9 cellular contexts compared by ENCODE assay signal in the genomic region with DNA sequence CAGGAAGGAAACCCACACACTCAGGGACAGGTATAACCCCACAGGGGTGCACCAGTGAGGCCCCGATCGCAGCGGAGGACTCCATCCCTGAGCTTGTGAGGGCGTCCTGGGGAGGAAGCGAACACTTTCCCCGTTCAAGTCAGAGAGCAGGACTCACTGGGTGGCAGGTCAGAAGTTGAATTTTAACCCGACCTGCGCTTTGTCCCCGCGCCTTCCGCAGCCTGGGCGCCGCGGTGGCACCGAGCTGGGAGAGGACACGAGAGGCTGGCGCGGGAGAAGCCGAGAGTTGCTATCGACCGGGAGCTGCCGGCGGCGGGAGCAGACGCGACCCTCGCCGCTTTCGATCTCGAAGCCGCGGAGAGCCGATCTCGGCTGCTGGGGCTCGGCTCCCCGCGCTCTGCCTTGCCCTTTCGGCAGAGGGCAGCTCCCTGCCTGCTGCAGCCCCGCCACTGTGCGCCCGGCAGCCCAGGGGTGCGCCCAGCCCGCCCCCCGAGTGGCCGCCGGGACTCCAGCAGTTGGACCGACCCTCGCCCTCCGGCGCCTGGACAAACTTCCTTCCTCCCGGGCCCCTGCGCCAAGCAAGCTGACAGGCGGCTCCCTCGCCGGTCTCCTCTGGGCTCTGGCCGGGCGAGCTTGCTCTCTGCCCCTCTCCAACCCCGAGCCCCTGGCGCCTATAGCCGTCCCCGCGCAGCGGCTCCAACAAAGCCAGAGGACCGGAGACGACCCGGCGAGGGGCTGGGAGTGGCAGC. TPM values are rescaled to one million over a fixed set of nuclear protein-coding genes. Genes with fewer than 3 reads are reported as not detected.
DNase-seq lines count a peak whose midpoint lies in the region; ATAC-seq and TF ChIP-seq lines count a peak whose summit lies in the region.
"Had no signal": no experiment of that assay in that cellular context is flagged by ENCODE, and none has a peak within 500 bp of the region (broad histone marks: within the 10 kb centered on the region; RNA-seq: fewer than 3 reads in every experiment).

No MANE protein-coding gene starts in this region.

- H3K4me1 Mint-ChIP-seq in nephron progenitor cell (peaks cover 48% of the 10 kb centered on the region), immature natural killer cell (no peaks in the 10 kb centered on the region)

- H3K27me3 Mint-ChIP-seq in nephron progenitor cell (ENCODE audit: low read depth, poor library complexity) (peaks cover 9% of the 10 kb centered on the region), immature natural killer cell (ENCODE audit: low read depth in 3 of 3) (peaks cover 0 to 7% (median 0%) of the 10 kb centered on the region in 3 donors)

- H3K36me3 Mint-ChIP-seq in nephron progenitor cell (ENCODE audit: low read depth) (no peaks in the 10 kb centered on the region), immature natural killer cell (peaks cover 0 to 5% (median 0%) of the 10 kb centered on the region in 3 donors)

- peak; percentile 76 for DNase-seq in ELF-1 (ENCODE audit: low read depth, low spot score)
- DNase-seq in SW480 (ENCODE audit: low spot score) = peak; percentile 58
- DNase-seq in foreskin keratinocyte = peak in 1 of 2 donors; percentile 29
- peak; percentile 65 for DNase-seq in nephron progenitor cell
- no peak for DNase-seq in activated effector memory CD4-positive, alpha-beta T cell treated with anti-CD3 and anti-CD28 coated beads, Interleukin-2, amount 50 U/mL, for 16 hours
- no peak for DNase-seq in immature natural killer cell

- ATAC-seq in GM19455 (IDR thresholded peaks at IDR 0.05; ENCODE audit: unreplicated experiment) (peak; percentile 64), HG03378 (IDR thresholded peaks at IDR 0.05; ENCODE audit: unreplicated experiment) (peak; percentile 62), foreskin keratinocyte (peak; percentile 70)

- peak overlapping the region; percentile 68 for H3K27ac Mint-ChIP-seq in nephron progenitor cell
- no peak overlapping the region for H3K27ac Mint-ChIP-seq in immature natural killer cell

- peaks cover 66% of the 10 kb centered on the region for H3K27me3 ChIP-seq in foreskin keratinocyte

- no peaks in the 10 kb centered on the region for H3K9me3 Mint-ChIP-seq in nephron progenitor cell
- peaks cover under 1 to 21% (median 7%) of the 10 kb centered on the region in 6 donors for H3K9me3 Mint-ChIP-seq in immature natural killer cell

- H3K4me3 Mint-ChIP-seq in nephron progenitor cell = peak overlapping the region; percentile 94
- H3K4me3 Mint-ChIP-seq in immature natural killer cell = peak overlapping the region in 1 of 5 donors; percentile 17

- TF ChIP-seq CTCF in foreskin keratinocyte (conservative IDR thresholded peaks at IDR 0.05) = no peak
- no peak for TF ChIP-seq CTCF in nephron progenitor cell (IDR thresholded peaks at IDR 0.05)

- no peaks in the 10 kb centered on the region for H3K4me1 ChIP-seq in foreskin keratinocyte

- H3K27ac ChIP-seq in foreskin keratinocyte = no peak overlapping the region

RNA-seq across cellular contexts. Expression of gene LIN7A, which starts 0.9 kb away (rescaled TPM):
- not detected in 2 replicates for total RNA-seq in foreskin keratinocyte
- polyA plus RNA-seq in foreskin keratinocyte (not detected in 2 replicates), immature natural killer cell (under 1 TPM in 1 of 3 donors, not detected in 2; 0.35 TPM)
- total RNA-seq: activated CD8-positive, alpha-beta memory T cell treated with anti-CD3 and anti-CD28 coated beads for 36 hours had no signal

Comparison
In these comparisons a context has a peak if more than half of its experiments do, and no peak if none do; other contexts are left out.
1. DNase-seq: peak in ELF-1 (single experiment), SW480 (single experiment) and nephron progenitor cell (single experiment); none in activated effector memory CD4-positive, alpha-beta T cell treated with anti-CD3 and anti-CD28 coated beads, Interleukin-2, amount 50 U/mL, for 16 hours (single experiment) and immature natural killer cell (0 of 3).
2. Peak in every context shown above with its lines, with median percentiles within 50 percentile points of each other: ATAC-seq.